Comparison of ENCODE assay signal across 8 cellular contexts in the genomic region with DNA sequence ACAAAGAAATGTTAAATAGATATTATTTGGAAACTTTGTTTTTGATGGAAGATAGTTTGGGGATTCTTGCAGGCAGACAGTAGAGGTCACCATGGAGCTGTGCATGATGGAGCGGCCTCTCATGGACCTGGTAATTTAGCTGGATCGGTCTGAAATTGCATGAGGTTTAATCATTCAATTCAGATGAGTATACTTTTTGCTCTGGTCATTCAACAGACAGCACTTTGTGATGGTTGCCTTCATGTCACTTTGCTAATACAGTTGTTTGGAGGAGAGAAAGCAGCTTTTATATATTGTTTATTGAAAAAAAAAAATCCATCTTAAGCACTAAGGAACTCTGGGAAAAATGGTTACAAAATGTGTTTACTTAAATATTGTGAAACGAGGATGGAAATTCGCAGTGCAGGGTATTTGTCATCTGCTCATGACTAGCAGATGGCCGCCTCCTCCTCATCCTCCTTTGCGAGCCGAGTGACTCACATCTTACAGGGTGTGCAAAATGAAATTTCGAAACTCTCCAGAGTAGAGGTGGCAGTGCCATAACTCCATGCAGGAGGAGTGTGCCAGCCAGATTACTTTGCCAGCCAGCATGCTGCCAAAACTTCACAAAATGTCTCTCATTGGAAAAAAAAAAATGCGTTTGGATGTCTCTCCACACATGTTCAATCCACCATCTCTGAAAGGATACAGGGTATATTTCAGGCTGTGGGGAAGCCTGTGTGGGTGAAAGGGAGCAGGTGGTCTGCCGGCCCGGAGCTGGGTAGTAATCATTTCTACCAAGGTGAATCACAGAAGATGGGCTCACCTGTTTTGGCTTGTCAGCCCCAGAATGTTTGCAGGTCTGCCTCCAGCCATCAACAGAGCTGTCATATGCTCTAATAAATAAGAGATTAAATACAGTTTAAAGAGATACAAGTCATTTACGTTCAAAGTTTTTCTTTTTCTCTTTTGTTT.
DNase-seq lines count a peak whose midpoint lies in the region; ATAC-seq and TF ChIP-seq lines count a peak whose summit lies in the region.

No MANE protein-coding gene starts in this region.

- peak overlapping the region; percentile 18 for H3K27ac Mint-ChIP-seq in activated naive CD4-positive, alpha-beta T cell treated with anti-CD3 and anti-CD28 coated beads for 36 hours

- no peaks in the 10 kb centered on the region for H3F3A ChIP-seq in OCI-LY1 (ENCODE audit: insufficient read depth, low read length)

- H4K20me1 ChIP-seq in OCI-LY1 (ENCODE audit: insufficient read depth, low read length), result no peaks in the 10 kb centered on the region

- H3K79me2 ChIP-seq in ACC112 (ENCODE audit: control insufficient read depth, insufficient read depth, low read length, unreplicated experiment) (no peaks in the 10 kb centered on the region), OCI-LY1 (ENCODE audit: insufficient read depth, low read length) (no peaks in the 10 kb centered on the region)

- peak overlapping the region; percentile 91 for H3K27ac ChIP-seq in ACC112 (ENCODE audit: low read depth, low read length)
- no peak overlapping the region for H3K27ac ChIP-seq in OCI-LY1 (ENCODE audit: low read depth, low read length, poor library complexity, severe bottlenecking)
- peak overlapping the region in 1 of 2 donors; percentile 45 for H3K27ac ChIP-seq in prostate gland

- peak; percentile 25 for DNase-seq in GM13977 (ENCODE audit: low spot score)
- peak; percentile 45 for DNase-seq in activated naive CD4-positive, alpha-beta T cell treated with anti-CD3 and anti-CD28 coated beads for 36 hours
- DNase-seq in germinal center (ENCODE audit: low spot score), result peak; percentile 2
- peak; percentile 58 for DNase-seq in prostate gland (ENCODE audit: low spot score)

- intact Hi-C loops in activated naive CD4-positive, alpha-beta T cell treated with anti-CD3 and anti-CD28 coated beads for 36 hours (cut with micrococcal nuclease), result loop anchor here (1.0 to 10.0 kb wide), 6 partner anchors 199 to 889 kb away; no protein-coding TSS in a partner anchor
- intact Hi-C loops in prostate gland (cut with DNase I), result loop anchor here (10.0 kb wide), 3 partner anchors 109 to 329 kb away; no protein-coding TSS in a partner anchor

- H3K9me3 Mint-ChIP-seq in activated naive CD4-positive, alpha-beta T cell treated with anti-CD3 and anti-CD28 coated beads for 36 hours, result no peaks in the 10 kb centered on the region

- CTCF ChIA-PET in activated naive CD4-positive, alpha-beta T cell treated with anti-CD3 and anti-CD28 coated beads for 36 hours (lab: Charles Lee), result interaction anchor here (0.9 to 1.5 kb wide), 2 partner anchors 860 to 893 kb away, joined by 4 to 6 read pairs; no protein-coding TSS in a partner anchor

- H3K4me2 ChIP-seq in OCI-LY1 (ENCODE audit: low read length), result no peak overlapping the region

- in situ Hi-C loops in GM13977 (cut with MboI; ENCODE audit: low pct_unique_long_range_greater_than_20kb, low sequenced_read_pairs, unreplicated experiment), result no loop called here

- no peak for TF ChIP-seq POLR2A in prostate gland (IDR thresholded peaks at IDR 0.05)

- H3K4me3 ChIP-seq in ACC112 (ENCODE audit: low read depth, low read length) (no peak overlapping the region), OCI-LY1 (ENCODE audit: low read depth, low read length, poor library complexity, severe bottlenecking) (no peak overlapping the region), prostate gland (no peak overlapping the region)

- H3K4me1 Mint-ChIP-seq in activated naive CD4-positive, alpha-beta T cell treated with anti-CD3 and anti-CD28 coated beads for 36 hours (ENCODE audit: low read depth), result peaks cover 17% of the 10 kb centered on the region

- no peak overlapping the region for H3K9ac ChIP-seq in OCI-LY1 (ENCODE audit: low read length)

- H3K9me3 ChIP-seq in OCI-LY1 (ENCODE audit: low read length), result no peaks in the 10 kb centered on the region
- H3K9me3 ChIP-seq in prostate gland, result no peaks in the 10 kb centered on the region

- H3K36me3 Mint-ChIP-seq in activated naive CD4-positive, alpha-beta T cell treated with anti-CD3 and anti-CD28 coated beads for 36 hours (ENCODE audit: low read depth), result no peaks in the 10 kb centered on the region

- peaks cover 4% of the 10 kb centered on the region for H3K27me3 Mint-ChIP-seq in activated naive CD4-positive, alpha-beta T cell treated with anti-CD3 and anti-CD28 coated beads for 36 hours (ENCODE audit: low read depth)

- H2AFZ ChIP-seq in ACC112 (ENCODE audit: low read length, unreplicated experiment), result peak overlapping the region; percentile 29
- H2AFZ ChIP-seq in OCI-LY1 (ENCODE audit: low read length), result no peak overlapping the region

- 11% methylated on average over 12 of the region's 12 CpGs for WGBS in prostate gland

- H3K36me3 ChIP-seq in ACC112 (ENCODE audit: insufficient read depth, low read length) (no peaks in the 10 kb centered on the region), OCI-LY1 (ENCODE audit: insufficient read depth, low read length) (no peaks in the 10 kb centered on the region), prostate gland (no peaks in the 10 kb centered on the region)

- ATAC-seq in HG03439 (IDR thresholded peaks at IDR 0.05; ENCODE audit: unreplicated experiment) (no peak), HG03469 (IDR thresholded peaks at IDR 0.05; ENCODE audit: unreplicated experiment) (no peak)

- no peak overlapping the region for H3K4me3 Mint-ChIP-seq in activated naive CD4-positive, alpha-beta T cell treated with anti-CD3 and anti-CD28 coated beads for 36 hours

- peak; percentile 53 for TF ChIP-seq CTCF in GM13977 (IDR thresholded peaks at IDR 0.05; ENCODE audit: extremely low read depth, insufficient read depth, missing control alignments)
- peak; percentile 27; the same call in 1 of the 2 replicates for TF ChIP-seq CTCF in OCI-LY1 (IDR thresholded peaks at IDR 0.05; ENCODE audit: low read length)
- TF ChIP-seq CTCF in prostate gland (IDR thresholded peaks at IDR 0.05), result peak in 3 of 4 experiments; percentile 18 to 50 (median 46)

- H3K9me2 ChIP-seq in OCI-LY1 (ENCODE audit: low read depth, low read length), result no peaks in the 10 kb centered on the region

- H3K4me1 ChIP-seq in ACC112 (ENCODE audit: control insufficient read depth, insufficient read depth, low read length, unreplicated experiment) (peaks cover 34% of the 10 kb centered on the region), OCI-LY1 (ENCODE audit: insufficient read depth, low read length, severe bottlenecking) (no peaks in the 10 kb centered on the region), prostate gland (replicated peaks) (no peaks in the 10 kb centered on the region)

- no peaks in the 10 kb centered on the region for H3K27me3 ChIP-seq in ACC112 (ENCODE audit: insufficient read depth, low read length)
- H3K27me3 ChIP-seq in OCI-LY1 (ENCODE audit: insufficient read depth, low read length), result no peaks in the 10 kb centered on the region
- H3K27me3 ChIP-seq in prostate gland (replicated peaks; ENCODE audit: insufficient read depth), result no peaks in the 10 kb centered on the region

Comparison
In these comparisons a context has a peak if more than half of its experiments do, and no peak if none do; other contexts are left out.
1. DNase-seq: peak in every context shown above with its lines; median percentile 58 in prostate gland; 45 in activated naive CD4-positive, alpha-beta T cell treated with anti-CD3 and anti-CD28 coated beads for 36 hours; 25 in GM13977; 2 in germinal center.